ENCODE assay signal across 11 cellular contexts in the genomic region with DNA sequence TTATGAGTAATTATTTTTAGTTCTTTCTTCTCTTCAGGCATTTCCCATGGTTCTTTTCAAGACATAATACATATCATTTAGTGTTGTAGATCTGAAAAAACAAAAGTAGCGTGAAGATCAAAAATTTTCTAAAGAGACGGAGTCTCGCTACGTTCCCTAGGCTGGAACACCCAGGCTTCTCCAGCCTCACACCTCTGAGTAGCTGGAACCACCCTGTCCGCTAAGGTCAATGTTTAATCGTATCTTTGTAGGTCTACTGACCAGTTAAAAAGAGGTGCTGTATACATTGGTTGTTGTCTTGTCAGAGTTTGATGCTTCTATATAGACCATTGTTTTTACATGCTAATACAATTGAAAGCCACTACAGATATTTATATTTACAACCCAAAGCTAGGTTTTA. TPM values are rescaled to one million over a fixed set of nuclear protein-coding genes. Genes with fewer than 3 reads are reported as not detected.
DNase-seq lines count a peak whose midpoint lies in the region; ATAC-seq, FAIRE-seq and TF ChIP-seq lines count a peak whose summit lies in the region.
"Had no signal": no experiment of that assay in that cellular context is flagged by ENCODE, and none has a peak within 500 bp of the region (broad histone marks: within the 10 kb centered on the region; RNA-seq: fewer than 3 reads in every experiment).

No MANE protein-coding gene starts in this region.

- H3K36me3 ChIP-seq in Panc1 (ENCODE audit: control insufficient read depth, insufficient read depth, low read length) (peaks cover 7% of the 10 kb centered on the region; the same call in 1 of the 2 replicates), endodermal cell (ENCODE audit: control insufficient read depth, insufficient read depth, low read length) (no peaks in the 10 kb centered on the region)

- no TSS peak for BruUV-seq in Panc1 (replicated peaks; lab: Mats Ljungman, UMichigan)

- no peak overlapping the region for H3K9ac ChIP-seq in endodermal cell (ENCODE audit: extremely low read depth, low read length, poor library complexity, severe bottlenecking)

- no peaks in the 10 kb centered on the region for H3K27me3 Mint-ChIP-seq in activated naive CD4-positive, alpha-beta T cell treated with anti-CD3 and anti-CD28 coated beads for 36 hours (ENCODE audit: low read depth)
- no peaks in the 10 kb centered on the region for H3K27me3 Mint-ChIP-seq in endodermal cell (ENCODE audit: insufficient read depth)

- POLR2A ChIA-PET in Panc1 (lab: Charles Lee): interaction anchor here (0.6 kb wide), 1 partner anchor 161 kb away, joined by 4 read pairs; no protein-coding TSS in a partner anchor

- CTCF ChIA-PET in activated naive CD4-positive, alpha-beta T cell treated with anti-CD3 and anti-CD28 coated beads for 36 hours (lab: Charles Lee): interaction anchor here (1.1 kb wide), 1 partner anchor 70 kb away, joined by 3 read pairs; no protein-coding TSS in a partner anchor
- CTCF ChIA-PET in Panc1 (lab: Charles Lee): no interaction called here

- H3K9me3 Mint-ChIP-seq in activated naive CD4-positive, alpha-beta T cell treated with anti-CD3 and anti-CD28 coated beads for 36 hours: no peaks in the 10 kb centered on the region
- no peaks in the 10 kb centered on the region for H3K9me3 Mint-ChIP-seq in endodermal cell
- no peaks in the 10 kb centered on the region for H3K9me3 Mint-ChIP-seq in stimulated activated effector memory CD8-positive, alpha-beta T cell treated with anti-CD3 and anti-CD28 coated beads, Interleukin-12 subunit alpha, Interleukin-12 subunit beta, amount 100 ng/mL, for 72 hours

- WGBS in endodermal cell (ENCODE audit: insufficient coverage in 1 of 2, insufficient read length in 1 of 2), 2 experiments: 93% methylated on average over 6 of the region's 6 CpGs; no CpG with 5 or more reads in 1 of the 2 experiments

- no peak for DNase-seq in activated naive CD4-positive, alpha-beta T cell treated with anti-CD3 and anti-CD28 coated beads for 36 hours
- DNase-seq in activated naive CD4-positive, alpha-beta T cell treated with anti-CD3 and anti-CD28 coated beads, Interleukin-2, amount 50 U/mL, for 16 hours: no peak
- DNase-seq in Panc1 (ENCODE audit: low read depth, low spot score): no peak
- DNase-seq in endodermal cell: no peak
- no peak for DNase-seq in stimulated activated effector memory CD8-positive, alpha-beta T cell treated with anti-CD3 and anti-CD28 coated beads, Interleukin-12 subunit alpha, Interleukin-12 subunit beta, amount 100 ng/mL, for 72 hours (ENCODE audit: low spot score in 2 of 2)
- no peak for DNase-seq in GM13976 (ENCODE audit: low spot score)
- DNase-seq in GM19238 (ENCODE audit: insufficient read length, low spot score): no peak
- DNase-seq in GM19239 (ENCODE audit: insufficient read length, low spot score): no peak
- DNase-seq: activated effector memory CD4-positive, alpha-beta T cell treated with anti-CD3 and anti-CD28 coated beads, Interleukin-2, amount 50 U/mL, for 16 hours had no signal

- H3K4me3 Mint-ChIP-seq in activated naive CD4-positive, alpha-beta T cell treated with anti-CD3 and anti-CD28 coated beads for 36 hours: peak overlapping the region; percentile 94
- H3K4me3 Mint-ChIP-seq in endodermal cell: peak overlapping the region; percentile 96
- H3K4me3 Mint-ChIP-seq in stimulated activated effector memory CD8-positive, alpha-beta T cell treated with anti-CD3 and anti-CD28 coated beads, Interleukin-12 subunit alpha, Interleukin-12 subunit beta, amount 100 ng/mL, for 72 hours: peak overlapping the region; percentile 92

- no peak for FAIRE-seq in GM19239 (lab: Jason Lieb, UNC)
- FAIRE-seq: colon, keratinocyte had no signal

- TF ChIP-seq CTCF in Panc1 (IDR thresholded peaks at IDR 0.05): no peak
- TF ChIP-seq CTCF in endodermal cell (conservative IDR thresholded peaks at IDR 0.05): no peak
- no peak for TF ChIP-seq CTCF in GM13976 (IDR thresholded peaks at IDR 0.05; ENCODE audit: borderline replicate concordance, control extremely low read depth, extremely low read depth, insufficient read depth, missing control alignments)

- H3K9me3 ChIP-seq in Panc1 (ENCODE audit: control insufficient read depth, insufficient read depth, low read depth, low read length): no peaks in the 10 kb centered on the region
- no peaks in the 10 kb centered on the region for H3K9me3 ChIP-seq in endodermal cell (ENCODE audit: control insufficient read depth, low read length)

- H3K4me3 ChIP-seq in Panc1 (ENCODE audit: low read depth in 2 of 2, low read length in 2 of 2) (no peak overlapping the region), endodermal cell (ENCODE audit: low read length) (no peak overlapping the region)

- in situ Hi-C loops in Panc1 (cut with HindIII; ENCODE audit: low pct_unique_long_range_greater_than_20kb, low sequenced_read_pairs) (no loop called here), GM13976 (cut with MboI; ENCODE audit: low sequenced_read_pairs, unreplicated experiment) (no loop called here)

- H3K4me1 ChIP-seq in Panc1 (ENCODE audit: control insufficient read depth, insufficient read depth, low read length): peaks cover 15% of the 10 kb centered on the region
- no peaks in the 10 kb centered on the region for H3K4me1 ChIP-seq in endodermal cell (ENCODE audit: control insufficient read depth, insufficient read depth, low read length)

- H3K4me1 Mint-ChIP-seq in activated naive CD4-positive, alpha-beta T cell treated with anti-CD3 and anti-CD28 coated beads for 36 hours (ENCODE audit: low read depth): peaks cover 42% of the 10 kb centered on the region
- H3K4me1 Mint-ChIP-seq in endodermal cell: peaks cover 38% of the 10 kb centered on the region
- H3K4me1 Mint-ChIP-seq in stimulated activated effector memory CD8-positive, alpha-beta T cell treated with anti-CD3 and anti-CD28 coated beads, Interleukin-12 subunit alpha, Interleukin-12 subunit beta, amount 100 ng/mL, for 72 hours: peaks cover 36% of the 10 kb centered on the region

- H3K27ac Mint-ChIP-seq in activated naive CD4-positive, alpha-beta T cell treated with anti-CD3 and anti-CD28 coated beads for 36 hours: peak overlapping the region; percentile 84
- no peak overlapping the region for H3K27ac Mint-ChIP-seq in endodermal cell
- no peak overlapping the region for H3K27ac Mint-ChIP-seq in stimulated activated effector memory CD8-positive, alpha-beta T cell treated with anti-CD3 and anti-CD28 coated beads, Interleukin-12 subunit alpha, Interleukin-12 subunit beta, amount 100 ng/mL, for 72 hours

- ATAC-seq in Panc1: no peak
- no peak for ATAC-seq in stimulated activated effector memory CD8-positive, alpha-beta T cell treated with anti-CD3 and anti-CD28 coated beads, Interleukin-12 subunit alpha, Interleukin-12 subunit beta, amount 100 ng/mL, for 72 hours

- H3K27ac ChIP-seq in Panc1 (ENCODE audit: low read length) (peak overlapping the region; percentile 82; the same call in 1 of the 2 replicates), endodermal cell (ENCODE audit: low read depth, low read length) (no peak overlapping the region)

- intact Hi-C loops in activated naive CD4-positive, alpha-beta T cell treated with anti-CD3 and anti-CD28 coated beads for 36 hours (cut with micrococcal nuclease): loop anchor here (10.0 kb wide), 1 partner anchor 1449 kb away; a partner anchor contains a TSS
- intact Hi-C loops in Panc1 (cut with micrococcal nuclease; ENCODE audit: unreplicated experiment): no loop called here

- H3K27me3 ChIP-seq in Panc1 (ENCODE audit: control insufficient read depth, insufficient read depth, low read length) (no peaks in the 10 kb centered on the region), endodermal cell (ENCODE audit: control insufficient read depth, insufficient read depth, low read length, poor library complexity, severe bottlenecking) (no peaks in the 10 kb centered on the region)

- H3K36me3 Mint-ChIP-seq in activated naive CD4-positive, alpha-beta T cell treated with anti-CD3 and anti-CD28 coated beads for 36 hours (ENCODE audit: low read depth): peaks cover 32% of the 10 kb centered on the region
- no peaks in the 10 kb centered on the region for H3K36me3 Mint-ChIP-seq in endodermal cell (ENCODE audit: low read depth)
- peaks cover 45% of the 10 kb centered on the region for H3K36me3 Mint-ChIP-seq in stimulated activated effector memory CD8-positive, alpha-beta T cell treated with anti-CD3 and anti-CD28 coated beads, Interleukin-12 subunit alpha, Interleukin-12 subunit beta, amount 100 ng/mL, for 72 hours

RNA-seq across cellular contexts. Expression of a gene that starts 1.3 kb away (rescaled TPM):
- 100 to 1,000 TPM; 398 to 417 TPM for total RNA-seq in activated naive CD4-positive, alpha-beta T cell treated with anti-CD3 and anti-CD28 coated beads for 36 hours
- total RNA-seq in Panc1 (2021; ENCODE audit: unreplicated experiment): 83.4 TPM
- polyA plus RNA-seq in Panc1 (2012; ENCODE audit: insufficient read length): 40.7 TPM
- 100 to 1,000 TPM; 201 to 227 TPM for total RNA-seq in endodermal cell
- polyA plus RNA-seq in endodermal cell (2013, experiment 1 of 2): 166 TPM
- 178 TPM for polyA plus RNA-seq in endodermal cell (2013, experiment 2 of 2)
